In genomic region chr3:186807231-186807630, GRCh38 we compare ENCODE assay signal across 8 cellular contexts. TPM values are rescaled to one million over a fixed set of nuclear protein-coding genes. Genes with fewer than 3 reads are reported as not detected.
DNase-seq lines count a peak whose midpoint lies in the region; ATAC-seq, FAIRE-seq and TF ChIP-seq lines count a peak whose summit lies in the region.

No MANE protein-coding gene starts in this region.

- peak overlapping the region; percentile 85 for H3K4me3 ChIP-seq in BE2C (ENCODE audit: low read depth, low read length)
- H3K4me3 ChIP-seq in HUES6 (ENCODE audit: low read depth, low read length): peak overlapping the region; percentile 89
- no peak overlapping the region for H3K4me3 ChIP-seq in mesendoderm (ENCODE audit: low read length)

- peak overlapping the region; percentile 28 for H4K8ac ChIP-seq in mesendoderm (ENCODE audit: low read depth, low read length)

- peak overlapping the region; percentile 35 for H2AK5ac ChIP-seq in mesendoderm (ENCODE audit: low read length)

- H3K36me3 ChIP-seq in BE2C (peaks cover 21% of the 10 kb centered on the region), HUES6 (ENCODE audit: control insufficient read depth, insufficient read depth, low read length) (peaks cover 28% of the 10 kb centered on the region), mesendoderm (ENCODE audit: control insufficient read depth, insufficient read depth, low read length) (no peaks in the 10 kb centered on the region)

- peak overlapping the region; percentile 91; the same call in 1 of the 2 replicates for H3K27ac ChIP-seq in HUES6 (ENCODE audit: low read depth, low read length)
- no peak overlapping the region for H3K27ac ChIP-seq in mesendoderm (ENCODE audit: low read depth, low read length)

- H3K4me1 ChIP-seq in BE2C (no peaks in the 10 kb centered on the region), HUES6 (ENCODE audit: control insufficient read depth, insufficient read depth, low read length) (peaks cover 8% of the 10 kb centered on the region), mesendoderm (ENCODE audit: control insufficient read depth, low read depth, low read length) (peaks cover 3% of the 10 kb centered on the region)

- H3K4ac ChIP-seq in mesendoderm (ENCODE audit: low read depth, low read length): no peak overlapping the region

- TF ChIP-seq CTCF in BE2C (IDR thresholded peaks at IDR 0.05; ENCODE audit: low read depth, low read length): no peak

- no peaks in the 10 kb centered on the region for H3K27me3 Mint-ChIP-seq in activated naive CD8-positive, alpha-beta T cell treated with anti-CD3 and anti-CD28 coated beads, Interleukin-2, amount 50 U/mL, for 24 hours

- DNase-seq in BE2C: no peak
- no peak for DNase-seq in activated naive CD8-positive, alpha-beta T cell treated with anti-CD3 and anti-CD28 coated beads, Interleukin-2, amount 50 U/mL, for 24 hours
- no peak for DNase-seq in mesendoderm
- DNase-seq in urothelium cell line (ENCODE audit: low spot score): no peak
- no peak for DNase-seq in amygdala (lab: John Stamatoyannopoulos, UW)

- H2BK15ac ChIP-seq in mesendoderm (replicated peaks; ENCODE audit: low read depth): no peak overlapping the region

- H3K27me3 ChIP-seq in BE2C: no peaks in the 10 kb centered on the region
- no peaks in the 10 kb centered on the region for H3K27me3 ChIP-seq in HUES6 (ENCODE audit: control insufficient read depth, insufficient read depth, low read length)
- no peaks in the 10 kb centered on the region for H3K27me3 ChIP-seq in mesendoderm (ENCODE audit: insufficient read depth, low read length, poor library complexity)

- no peak overlapping the region for H3K23ac ChIP-seq in mesendoderm (ENCODE audit: low read length)

- H3K9me3 ChIP-seq in BE2C: no peaks in the 10 kb centered on the region
- H3K9me3 ChIP-seq in HUES6 (ENCODE audit: control insufficient read depth, insufficient read depth, low read depth, low read length): no peaks in the 10 kb centered on the region

- no peak overlapping the region for H2BK120ac ChIP-seq in mesendoderm (ENCODE audit: low read depth, low read length)

- no peaks in the 10 kb centered on the region for H3K9me3 Mint-ChIP-seq in activated naive CD8-positive, alpha-beta T cell treated with anti-CD3 and anti-CD28 coated beads, Interleukin-2, amount 50 U/mL, for 24 hours

- H3K4me1 Mint-ChIP-seq in activated naive CD8-positive, alpha-beta T cell treated with anti-CD3 and anti-CD28 coated beads, Interleukin-2, amount 50 U/mL, for 24 hours: peaks cover 35% of the 10 kb centered on the region

- H2BK5ac ChIP-seq in mesendoderm (ENCODE audit: low read length): no peak overlapping the region

- H3K27ac Mint-ChIP-seq in activated naive CD8-positive, alpha-beta T cell treated with anti-CD3 and anti-CD28 coated beads, Interleukin-2, amount 50 U/mL, for 24 hours: peak overlapping the region; percentile 93

- H3K79me1 ChIP-seq in mesendoderm (ENCODE audit: low read length): peaks cover 2% of the 10 kb centered on the region

- ATAC-seq in activated naive CD8-positive, alpha-beta T cell treated with anti-CD3 and anti-CD28 coated beads, Interleukin-2, amount 50 U/mL, for 24 hours: peak; percentile 31
- no peak for ATAC-seq in GM18511 (IDR thresholded peaks at IDR 0.05; ENCODE audit: unreplicated experiment)
- ATAC-seq in HG03095 (IDR thresholded peaks at IDR 0.05; ENCODE audit: unreplicated experiment): no peak

- H3K79me2 ChIP-seq in mesendoderm (ENCODE audit: control insufficient read depth, insufficient read depth, low read length): peaks cover 9% of the 10 kb centered on the region

- H3K4me3 Mint-ChIP-seq in activated naive CD8-positive, alpha-beta T cell treated with anti-CD3 and anti-CD28 coated beads, Interleukin-2, amount 50 U/mL, for 24 hours: peak overlapping the region; percentile 91

- H3K18ac ChIP-seq in mesendoderm (ENCODE audit: low read length): no peak overlapping the region

- H3K36me3 Mint-ChIP-seq in activated naive CD8-positive, alpha-beta T cell treated with anti-CD3 and anti-CD28 coated beads, Interleukin-2, amount 50 U/mL, for 24 hours (ENCODE audit: low read depth): peaks cover 31% of the 10 kb centered on the region

- peak overlapping the region; percentile 98 for H3K56ac ChIP-seq in mesendoderm (ENCODE audit: low read length)

- H3K9ac ChIP-seq in HUES6 (ENCODE audit: low read length): peak overlapping the region; percentile 98
- H3K9ac ChIP-seq in mesendoderm (ENCODE audit: low read length): peak overlapping the region; percentile 96

- no peak overlapping the region for H4K5ac ChIP-seq in mesendoderm (ENCODE audit: low read length)

- FAIRE-seq in urothelium cell line (lab: Jason Lieb, UNC): no peak

- H3K4me2 ChIP-seq in mesendoderm (ENCODE audit: low read length): no peak overlapping the region

- no CpG with 5 or more reads among the region's 5 CpGs for WGBS in mesendoderm (ENCODE audit: extremely low coverage, insufficient coverage, low lambda C conversion rate)

RNA-seq across cellular contexts. Expression of gene RFC4, which starts 0.9 kb away (rescaled TPM):
- 18.8 TPM for polyA plus RNA-seq in BE2C (2012; ENCODE audit: insufficient read depth, insufficient read length, low read depth)
- polyA plus RNA-seq in mesendoderm (2013, experiment 1 of 2): 79.0 TPM
- polyA plus RNA-seq in mesendoderm (2013, experiment 2 of 2): 77.1 TPM

RNA-seq across cellular contexts. Expression of gene EIF4A2, which starts 23.9 kb away (rescaled TPM):
- 209 TPM for polyA plus RNA-seq in BE2C (2012; ENCODE audit: insufficient read depth, insufficient read length, low read depth)
- polyA plus RNA-seq in mesendoderm (2013, experiment 1 of 2): 154 TPM
- 151 TPM for polyA plus RNA-seq in mesendoderm (2013, experiment 2 of 2)

RNA-seq across cellular contexts. Expression of gene ADIPOQ, which starts 35.3 kb away (rescaled TPM):
- polyA plus RNA-seq in BE2C (2012; ENCODE audit: insufficient read depth, insufficient read length, low read depth): 0.09 TPM
- polyA plus RNA-seq in mesendoderm (2013, experiment 1 of 2): not detected
- not detected for polyA plus RNA-seq in mesendoderm (2013, experiment 2 of 2)
